Comparison of ENCODE assay signal across 13 cellular contexts in the genomic region with DNA sequence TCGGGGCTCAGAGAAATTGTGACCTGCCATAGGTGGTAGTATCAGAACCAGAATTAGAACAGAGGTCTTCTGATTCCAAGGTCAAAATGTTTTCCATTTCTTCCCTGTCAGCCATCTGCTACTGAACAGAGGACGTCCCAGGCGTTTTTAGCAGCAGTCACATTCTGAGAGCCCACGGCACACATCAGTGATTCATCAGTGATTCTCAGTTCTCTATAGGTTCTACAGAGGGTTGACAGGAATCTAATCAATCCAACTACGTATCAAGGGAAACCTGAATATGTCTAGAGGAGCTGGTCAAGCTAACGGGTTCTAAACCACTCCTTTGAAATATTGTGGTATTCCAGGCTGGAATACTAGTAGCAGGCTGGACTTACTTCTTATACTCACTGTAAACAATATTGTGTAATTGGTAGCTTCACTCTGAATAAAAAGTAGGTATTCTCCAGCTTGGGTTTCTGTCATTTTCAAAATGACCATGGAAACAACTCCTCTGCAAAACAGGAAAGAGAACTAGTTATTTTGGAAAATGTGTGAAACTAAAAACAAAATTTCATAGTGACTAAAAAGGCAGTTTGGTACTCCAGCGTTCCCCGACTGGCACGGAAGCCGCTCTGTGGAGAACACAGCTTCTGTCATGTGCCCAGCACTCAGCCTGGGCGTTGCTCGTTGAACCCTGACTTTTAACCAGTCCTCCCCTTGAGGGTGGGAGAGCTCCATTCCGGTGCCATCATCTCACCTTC. TPM values are rescaled to one million over a fixed set of nuclear protein-coding genes. Genes with fewer than 3 reads are reported as not detected.
DNase-seq lines count a peak whose midpoint lies in the region; ATAC-seq lines count a peak whose summit lies in the region.
"Had no signal": no experiment of that assay in that cellular context is flagged by ENCODE, and none has a peak within 500 bp of the region (broad histone marks: within the 10 kb centered on the region; RNA-seq: fewer than 3 reads in every experiment).

No MANE protein-coding gene starts in this region.

- H3K27me3 Mint-ChIP-seq in memory B cell = no peaks in the 10 kb centered on the region
- H3K27me3 Mint-ChIP-seq in T-cell = peaks cover 21 to 22% of the 10 kb centered on the region in 2 donors

- DNase-seq in memory B cell (ENCODE audit: low spot score in 2 of 2) (no peak), T-cell (no peak), NCI-H446 treated with DMSO at 0.1 percent for 48 hours (lab: John Stamatoyannopoulos, UW) (no peak), NCI-H226 (no peak)
- DNase-seq in activated T-cell treated with anti-CD3 and anti-CD28 coated beads, Interleukin-2, amount 50 U/mL, for 1 hour = no peak
- DNase-seq: cortex of kidney, GF-D8, mesenchymal stem cell, NCI-H2029 treated with DMSO at 0.1 percent for 48 hours had no signal

- POLR2A ChIA-PET in T-cell (lab: Charles Lee) = no interaction called here

- H3K27ac Mint-ChIP-seq in memory B cell = peak overlapping the region; percentile 58
- H3K27ac Mint-ChIP-seq in T-cell = no peak overlapping the region

- CTCF ChIA-PET in T-cell (lab: Charles Lee) = no interaction called here

- peaks cover 30% of the 10 kb centered on the region for H3K4me1 Mint-ChIP-seq in memory B cell
- no peaks in the 10 kb centered on the region for H3K4me1 Mint-ChIP-seq in T-cell

- no peaks in the 10 kb centered on the region for H3K36me3 Mint-ChIP-seq in memory B cell
- H3K36me3 Mint-ChIP-seq in T-cell = no peaks in the 10 kb centered on the region

- no peaks in the 10 kb centered on the region for H3K9me3 Mint-ChIP-seq in memory B cell
- H3K9me3 Mint-ChIP-seq in T-cell = no peaks in the 10 kb centered on the region

- ATAC-seq in GM18868 (IDR thresholded peaks at IDR 0.05; ENCODE audit: unreplicated experiment) = peak; percentile 80
- ATAC-seq in GM21619 (IDR thresholded peaks at IDR 0.05; ENCODE audit: unreplicated experiment) = peak; percentile 68
- peak; percentile 53 for ATAC-seq in HG03108 (IDR thresholded peaks at IDR 0.05; ENCODE audit: unreplicated experiment)
- peak; percentile 80 for ATAC-seq in memory B cell (ENCODE audit: low read depth)
- no peak for ATAC-seq in T-cell (replicated peaks in 1 of 4)

- H3K4me3 Mint-ChIP-seq in memory B cell (peak overlapping the region; percentile 65), T-cell (no peak overlapping the region)

RNA-seq across cellular contexts. Expression of a gene that starts 43.2 kb away (rescaled TPM):
- total RNA-seq in T-cell = under 1 TPM; 0.13 to 0.48 (median 0.26) TPM
- total RNA-seq: fibroblast of lung had no signal

Comparison
In these comparisons a context has a peak if more than half of its experiments do, and no peak if none do; other contexts are left out.
1. ATAC-seq: peak in GM18868 (single experiment), GM21619 (single experiment), HG03108 (single experiment) and memory B cell (single experiment); none in T-cell (0 of 4).